21 cellular contexts compared by ENCODE assay signal in the genomic region with DNA sequence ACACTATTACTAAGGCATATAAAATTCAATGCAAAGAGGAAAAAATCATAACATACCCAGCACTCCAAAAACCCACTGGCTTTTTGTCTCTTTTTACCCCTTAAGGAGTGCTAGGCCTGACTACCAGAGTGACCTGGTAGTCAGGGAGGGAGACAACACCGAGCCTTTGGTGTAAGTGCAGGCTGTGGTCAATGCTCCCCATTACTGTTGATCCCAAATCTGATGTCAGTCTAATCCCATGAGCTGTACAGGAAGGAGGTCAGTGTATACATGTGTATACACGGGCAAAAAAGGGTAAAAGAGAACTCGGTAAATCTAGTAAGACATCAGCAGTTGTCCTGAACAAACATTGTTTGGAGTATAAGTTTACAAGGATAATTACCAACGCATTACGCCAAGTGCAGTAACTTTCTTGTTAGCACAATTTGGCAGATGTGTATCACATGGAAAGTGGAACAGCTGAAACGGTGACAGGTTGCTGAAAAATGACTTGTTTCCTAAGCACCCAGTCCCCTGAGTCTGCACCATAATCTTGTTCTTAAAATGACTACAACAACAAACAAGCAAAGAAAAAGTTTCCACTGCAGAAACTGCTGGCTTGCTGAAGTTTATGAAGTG.
"Had no signal": no experiment of that assay in that cellular context is flagged by ENCODE, and none has a peak within 500 bp of the region (broad histone marks: within the 10 kb centered on the region; RNA-seq: fewer than 3 reads in every experiment).

No MANE protein-coding gene starts in this region.

- H3K4me3 Mint-ChIP-seq: activated CD4-positive, alpha-beta memory T cell treated with anti-CD3 and anti-CD28 coated beads for 36 hours; activated naive CD8-positive, alpha-beta T cell treated with anti-CD3 and anti-CD28 coated beads for 36 hours; activated T-helper 17 cell treated with anti-CD3 and anti-CD28 coated beads, Interleukin-2, amount 50 U/mL, for 72 hours; dendritic cell treated with granulocyte-macrophage colony-stimulating factor and Interleukin-4, amounts not matched to agents 40 ng/mL and 50 ng/mL, for 4 days; naive B cell; neural crest cell; stimulated activated effector memory CD8-positive, alpha-beta T cell treated with anti-CD3 and anti-CD28 coated beads, Interleukin-12 subunit alpha, Interleukin-12 subunit beta, amount 100 ng/mL, for 72 hours; type B pancreatic cell; WTC11 had no signal

- H3K27ac Mint-ChIP-seq: activated CD4-positive, alpha-beta memory T cell treated with anti-CD3 and anti-CD28 coated beads for 36 hours; activated naive CD8-positive, alpha-beta T cell treated with anti-CD3 and anti-CD28 coated beads for 36 hours; activated T-helper 17 cell treated with anti-CD3 and anti-CD28 coated beads, Interleukin-2, amount 50 U/mL, for 72 hours; dendritic cell treated with granulocyte-macrophage colony-stimulating factor and Interleukin-4, amounts not matched to agents 40 ng/mL and 50 ng/mL, for 4 days; naive B cell; stimulated activated effector memory CD8-positive, alpha-beta T cell treated with anti-CD3 and anti-CD28 coated beads, Interleukin-12 subunit alpha, Interleukin-12 subunit beta, amount 100 ng/mL, for 72 hours; type B pancreatic cell; WTC11 had no signal

- H3K36me3 ChIP-seq: cardiac muscle cell, stomach had no signal

- DNase-seq: activated CD4-positive, alpha-beta memory T cell treated with anti-CD3 and anti-CD28 coated beads for 36 hours; activated CD4-positive, alpha-beta T cell treated with anti-CD3 and anti-CD28 coated beads for 4 hours; activated naive CD4-positive, alpha-beta T cell; activated naive CD8-positive, alpha-beta T cell treated with anti-CD3 and anti-CD28 coated beads for 36 hours; activated T-cell treated with anti-CD3 and anti-CD28 coated beads, Interleukin-2, amount 50 U/mL, for 1 hour; amniotic stem cell; effector CD8-positive, alpha-beta T cell; left ventricle myocardium superior; naive B cell; stimulated activated CD4-positive, alpha-beta T cell treated with anti-CD3 and anti-CD28 coated beads, Interleukin-4, amount 100 ng/mL, for 24 hours; stomach; testis had no signal

- H3K4me3 ChIP-seq: cardiac muscle cell, stomach, testis had no signal

- H3K36me3 Mint-ChIP-seq: activated CD4-positive, alpha-beta memory T cell treated with anti-CD3 and anti-CD28 coated beads for 36 hours; activated naive CD8-positive, alpha-beta T cell treated with anti-CD3 and anti-CD28 coated beads for 36 hours; naive B cell; stimulated activated effector memory CD8-positive, alpha-beta T cell treated with anti-CD3 and anti-CD28 coated beads, Interleukin-12 subunit alpha, Interleukin-12 subunit beta, amount 100 ng/mL, for 72 hours; type B pancreatic cell; WTC11 had no signal

- H3K27me3 Mint-ChIP-seq: dendritic cell treated with granulocyte-macrophage colony-stimulating factor and Interleukin-4, amounts not matched to agents 40 ng/mL and 50 ng/mL, for 4 days; type B pancreatic cell had no signal

- H3K27ac ChIP-seq: cardiac muscle cell, stomach, testis had no signal

- ATAC-seq: activated T-helper 17 cell treated with anti-CD3 and anti-CD28 coated beads, Interleukin-2, amount 50 U/mL, for 72 hours; esophagus mucosa; left ventricle myocardium superior; sciatic nerve; WTC11 had no signal

- H3K4me1 Mint-ChIP-seq: activated naive CD8-positive, alpha-beta T cell treated with anti-CD3 and anti-CD28 coated beads for 36 hours; activated T-helper 17 cell treated with anti-CD3 and anti-CD28 coated beads, Interleukin-2, amount 50 U/mL, for 72 hours; naive B cell; neural crest cell; stimulated activated effector memory CD8-positive, alpha-beta T cell treated with anti-CD3 and anti-CD28 coated beads, Interleukin-12 subunit alpha, Interleukin-12 subunit beta, amount 100 ng/mL, for 72 hours had no signal

- H3K4me1 ChIP-seq: stomach, testis had no signal

- H3K9me3 Mint-ChIP-seq: activated CD4-positive, alpha-beta memory T cell treated with anti-CD3 and anti-CD28 coated beads for 36 hours; activated naive CD8-positive, alpha-beta T cell treated with anti-CD3 and anti-CD28 coated beads for 36 hours; activated T-helper 17 cell treated with anti-CD3 and anti-CD28 coated beads, Interleukin-2, amount 50 U/mL, for 72 hours; naive B cell; neural crest cell; stimulated activated effector memory CD8-positive, alpha-beta T cell treated with anti-CD3 and anti-CD28 coated beads, Interleukin-12 subunit alpha, Interleukin-12 subunit beta, amount 100 ng/mL, for 72 hours; type B pancreatic cell; WTC11 had no signal

- H3K9me3 ChIP-seq: stomach, testis had no signal

- H3K27me3 ChIP-seq: cardiac muscle cell, stomach, testis had no signal
